ENCODE assay signal across 8 cellular contexts in genomic region chr18:46173393-46174316, GRCh38.
DNase-seq lines count a peak whose midpoint lies in the region; ATAC-seq lines count a peak whose summit lies in the region.

No MANE protein-coding gene starts in this region.

- DNase-seq in DMS79 treated with DMSO at 0.1 percent for 48 hours (lab: John Stamatoyannopoulos, UW) (peak; percentile 87), OCI-M2 (lab: John Stamatoyannopoulos, UW; ENCODE audit: unreplicated experiment) (peak; percentile 23)
- peak; percentile 86 for DNase-seq in Jurkat, Clone E6-1 (ENCODE audit: low read depth, low spot score)
- DNase-seq in activated T-cell treated with anti-CD3 and anti-CD28 coated beads, Interleukin-2, amount 50 U/mL, for 24 hours: peak; percentile 94
- peak; percentile 86 to 93 for DNase-seq in stimulated activated CD8-positive, alpha-beta memory T cell treated with anti-CD3 and anti-CD28 coated beads, Interleukin-7, amount 100 ng/mL, for 1 hour (ENCODE audit: low read depth in 2 of 2)

- peaks cover 53% of the 10 kb centered on the region for H3K4me1 Mint-ChIP-seq in activated T-cell treated with anti-CD3 and anti-CD28 coated beads, Interleukin-2, amount 50 U/mL, for 24 hours (ENCODE audit: low read depth)

- no peaks in the 10 kb centered on the region for H3K9me3 Mint-ChIP-seq in activated T-cell treated with anti-CD3 and anti-CD28 coated beads, Interleukin-2, amount 50 U/mL, for 24 hours

- peaks cover 35% of the 10 kb centered on the region for H3K36me3 Mint-ChIP-seq in activated T-cell treated with anti-CD3 and anti-CD28 coated beads, Interleukin-2, amount 50 U/mL, for 24 hours (ENCODE audit: low read depth)

- peak overlapping the region; percentile 98 for H3K4me3 Mint-ChIP-seq in activated T-cell treated with anti-CD3 and anti-CD28 coated beads, Interleukin-2, amount 50 U/mL, for 24 hours

- H3K9ac ChIP-seq in muscle layer of colon (ENCODE audit: low read length): peak overlapping the region; percentile 80

- H3K4me3 ChIP-seq in Jurkat, Clone E6-1 (ENCODE audit: low read length): peak overlapping the region; percentile 74
- peak overlapping the region; percentile 92 to 99 for H3K4me3 ChIP-seq in muscle layer of colon (ENCODE audit: low read depth in 1 of 2, low read length in 2 of 2)

- no peaks in the 10 kb centered on the region for H3K9me3 ChIP-seq in muscle layer of colon (ENCODE audit: low read length)

- no peaks in the 10 kb centered on the region for H3K27me3 ChIP-seq in muscle layer of colon (ENCODE audit: control insufficient read depth in 1 of 2, insufficient read depth in 2 of 2, low read length in 2 of 2)

- H3K27ac ChIP-seq in muscle layer of colon (ENCODE audit: low read depth, low read length): peak overlapping the region; percentile 92

- no peaks in the 10 kb centered on the region for H3K36me3 ChIP-seq in muscle layer of colon (ENCODE audit: insufficient read depth, low read length)

- no peaks in the 10 kb centered on the region for H3K27me3 Mint-ChIP-seq in activated T-cell treated with anti-CD3 and anti-CD28 coated beads, Interleukin-2, amount 50 U/mL, for 24 hours

- peak overlapping the region; percentile 99 for H3K27ac Mint-ChIP-seq in activated T-cell treated with anti-CD3 and anti-CD28 coated beads, Interleukin-2, amount 50 U/mL, for 24 hours

- H3K4me1 ChIP-seq in muscle layer of colon (ENCODE audit: insufficient read depth, low read length): peaks cover 11% of the 10 kb centered on the region

- ATAC-seq in GM21717 (IDR thresholded peaks at IDR 0.05; ENCODE audit: unreplicated experiment) (peak; percentile 87), esophagus mucosa (peak; percentile 92)

Comparison
In these comparisons a context has a peak if more than half of its experiments do, and no peak if none do; other contexts are left out.
1. Peak in every context shown above with its lines: DNase-seq, ATAC-seq, H3K4me3 ChIP-seq and H3K27ac ChIP-seq.
2. DNase-seq: peak in every context shown above with its lines; median percentile 94 in activated T-cell treated with anti-CD3 and anti-CD28 coated beads, Interleukin-2, amount 50 U/mL, for 24 hours; 90 in stimulated activated CD8-positive, alpha-beta memory T cell treated with anti-CD3 and anti-CD28 coated beads, Interleukin-7, amount 100 ng/mL, for 1 hour; 87 in DMS79 treated with DMSO at 0.1 percent for 48 hours; 86 in Jurkat, Clone E6-1; 23 in OCI-M2.